ENCODE assay signal across 22 cellular contexts in the genomic region with DNA sequence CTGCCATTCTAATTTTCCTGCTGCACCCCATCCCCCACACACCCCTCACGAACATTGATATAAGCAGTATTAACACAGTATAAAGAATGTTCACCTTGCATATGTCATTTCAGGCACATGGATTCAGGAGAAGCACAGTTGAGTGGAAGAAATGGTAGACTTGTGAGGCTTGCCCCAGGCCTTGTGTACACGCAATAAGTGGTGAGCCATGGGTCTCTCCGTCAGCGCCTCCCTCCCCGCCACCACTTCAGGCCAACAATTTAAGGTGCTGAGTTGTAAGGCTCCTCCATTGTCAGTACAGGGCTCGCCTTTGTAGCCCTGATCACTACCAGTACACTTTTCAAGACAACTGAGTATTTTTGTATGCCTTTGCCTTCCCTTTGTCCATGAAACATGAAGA. TPM values are rescaled to one million over a fixed set of nuclear protein-coding genes. Genes with fewer than 3 reads are reported as not detected.
DNase-seq lines count a peak whose midpoint lies in the region; ATAC-seq, FAIRE-seq and TF ChIP-seq lines count a peak whose summit lies in the region.
"Had no signal": no experiment of that assay in that cellular context is flagged by ENCODE, and none has a peak within 500 bp of the region (broad histone marks: within the 10 kb centered on the region; RNA-seq: fewer than 3 reads in every experiment).

No MANE protein-coding gene starts in this region.

- H3K4me3 ChIP-seq in DND-41 (ENCODE audit: low read depth in 1 of 2, low read length in 2 of 2) (no peak overlapping the region), K562 (no peak overlapping the region)
- H3K4me3 ChIP-seq: breast epithelium, GM23338, heart right ventricle, pancreas, suprapubic skin had no signal

- H3K4me3 Mint-ChIP-seq in CD14-positive monocyte, result no peak overlapping the region
- no peak overlapping the region for H3K4me3 Mint-ChIP-seq in memory B cell
- no peak overlapping the region for H3K4me3 Mint-ChIP-seq in activated CD4-positive, alpha-beta memory T cell treated with anti-CD3 and anti-CD28 coated beads for 36 hours
- H3K4me3 Mint-ChIP-seq: activated naive CD8-positive, alpha-beta T cell treated with anti-CD3 and anti-CD28 coated beads, Interleukin-2, amount 10 ng/mL, durations not matched to agents 7 days and 5 days; GM23338 had no signal

- no peak for FAIRE-seq in K562 (lab: Jason Lieb, UNC)
- FAIRE-seq in GM12891 (lab: Jason Lieb, UNC), result no peak
- FAIRE-seq: pancreas had no signal

- no peak overlapping the region for H2AFZ ChIP-seq in DND-41 (ENCODE audit: low read depth, low read length)
- H2AFZ ChIP-seq in K562 (ENCODE audit: low read depth, low read length), result no peak overlapping the region
- H2AFZ ChIP-seq: GM23338 had no signal

- POLR2A ChIA-PET in K562 (lab: Yijun Ruan, JAX), result interaction anchor here (1.1 kb wide), 1 partner anchor 90 kb away, joined by 4 read pairs; the partner anchor contains the start of gene EXOSC6
- POLR2A ChIA-PET in activated CD4-positive, alpha-beta memory T cell treated with anti-CD3 and anti-CD28 coated beads for 36 hours (lab: Charles Lee), result no interaction called here

- ATAC-seq in DND-41 (ENCODE audit: insufficient read depth, low read depth) (no peak), K562 (no peak), memory B cell (ENCODE audit: low read depth) (no peak)
- ATAC-seq: GM23338, heart right ventricle had no signal

- H3K27me3 ChIP-seq in DND-41 (ENCODE audit: insufficient read depth, low read length, poor library complexity) (no peaks in the 10 kb centered on the region), K562 (ENCODE audit: control insufficient read depth in 2 of 2, insufficient read depth in 2 of 2, low read length in 2 of 2) (no peaks in the 10 kb centered on the region; a peak in 1 of 5 replicates)
- H3K27me3 ChIP-seq: breast epithelium, heart right ventricle, pancreas, suprapubic skin had no signal

- no peak overlapping the region for H3K27ac ChIP-seq in DND-41 (ENCODE audit: low read length)
- no peak overlapping the region for H3K27ac ChIP-seq in K562 (ENCODE audit: extremely low read depth, low read depth, low read length)
- H3K27ac ChIP-seq: breast epithelium, heart right ventricle, HL-60, KMS-11, pancreas, suprapubic skin had no signal

- DNase-seq in CD14-positive monocyte (ENCODE audit: low spot score), result peak; percentile 39
- DNase-seq in DND-41, result peak; percentile 5
- DNase-seq in K562 (ENCODE audit: extremely low read depth in 1 of 4, low spot score in 3 of 4), result peak in 2 of 4 experiments; percentile 11 to 14
- DNase-seq in memory B cell (ENCODE audit: low spot score in 2 of 2), result no peak
- no peak for DNase-seq in GM12891 (ENCODE audit: insufficient read length, low spot score)
- no peak for DNase-seq in activated CD4-positive, alpha-beta memory T cell treated with anti-CD3 and anti-CD28 coated beads for 36 hours
- DNase-seq in middle frontal gyrus (ENCODE audit: extremely low spot score, low spot score), result no peak
- DNase-seq: activated naive CD8-positive, alpha-beta T cell treated with anti-CD3 and anti-CD28 coated beads, Interleukin-2, amount 10 ng/mL, durations not matched to agents 7 days and 5 days; AML-193; GDM1; NCI-H1105; NCI-H774; stimulated activated CD4-positive, alpha-beta T cell treated with anti-CD3 and anti-CD28 coated beads, Interleukin-4, amount 100 ng/mL, for 1 hour; T1000 had no signal

- WGBS in K562 (ENCODE audit: insufficient coverage, low coverage, missing lambda C conversion rate), result 83% methylated on average over 6 of the region's 6 CpGs

- H4K20me1 ChIP-seq in DND-41 (ENCODE audit: insufficient read depth, low read length), result peaks cover 13% of the 10 kb centered on the region; the same call in 1 of the 2 replicates
- H4K20me1 ChIP-seq in K562 (replicated peaks; ENCODE audit: control insufficient read depth, insufficient read depth, low read length), result peaks cover 3% of the 10 kb centered on the region; the same call in 1 of the 2 replicates

- no peak for TF ChIP-seq CTCF in CD14-positive monocyte (IDR thresholded peaks at IDR 0.05)
- no peak for TF ChIP-seq CTCF in DND-41 (IDR thresholded peaks at IDR 0.05; ENCODE audit: borderline replicate concordance, extremely low read depth, low read length, poor library complexity, severe bottlenecking)
- no peak for TF ChIP-seq CTCF in K562 (IDR thresholded peaks at IDR 0.05 in 2 of 3, conservative IDR thresholded peaks at IDR 0.05 in 1 of 3; ENCODE audit: insufficient read depth in 2 of 3, low read depth in 1 of 3, low read length in 3 of 3)

- no peak for TF ChIP-seq RAD21 in K562 (CRISPR knock-in tag; conservative IDR thresholded peaks at IDR 0.05 in 1 of 2, IDR thresholded peaks at IDR 0.05 in 1 of 2)

- peaks cover 61% of the 10 kb centered on the region for H3K36me3 ChIP-seq in DND-41 (ENCODE audit: insufficient read depth, low read length)
- H3K36me3 ChIP-seq in K562 (ENCODE audit: control insufficient read depth, insufficient read depth, low read length), result peaks cover 61% of the 10 kb centered on the region

- H3K9me1 ChIP-seq in K562 (ENCODE audit: control insufficient read depth, insufficient read depth, low read length), result no peaks in the 10 kb centered on the region

- H3K79me2 ChIP-seq in DND-41 (ENCODE audit: insufficient read depth, low read length), result no peaks in the 10 kb centered on the region
- H3K79me2 ChIP-seq in K562 (ENCODE audit: control insufficient read depth, insufficient read depth, low read length), result no peaks in the 10 kb centered on the region

- in situ Hi-C loops in K562 (cut with MboI), result loop anchor here (10.0 kb wide), 1 partner anchor 217 kb away; no protein-coding TSS in a partner anchor

- H3K4me1 Mint-ChIP-seq in CD14-positive monocyte (peaks cover 4% of the 10 kb centered on the region), memory B cell (peaks cover 4% of the 10 kb centered on the region)
- H3K4me1 Mint-ChIP-seq in activated CD4-positive, alpha-beta memory T cell treated with anti-CD3 and anti-CD28 coated beads for 36 hours (ENCODE audit: low read depth), result no peaks in the 10 kb centered on the region

- H3K4me2 ChIP-seq in DND-41 (ENCODE audit: insufficient read depth, low read length), result no peak overlapping the region
- no peak overlapping the region for H3K4me2 ChIP-seq in K562 (ENCODE audit: insufficient read depth, low read length)
- H3K4me2 ChIP-seq: GM23338, KMS-11 had no signal

- peaks cover 3 to 4% (median 4%) of the 10 kb centered on the region in 3 donors for H3K27me3 Mint-ChIP-seq in CD14-positive monocyte (ENCODE audit: low read depth in 3 of 3)
- no peaks in the 10 kb centered on the region for H3K27me3 Mint-ChIP-seq in memory B cell
- H3K27me3 Mint-ChIP-seq in activated CD4-positive, alpha-beta memory T cell treated with anti-CD3 and anti-CD28 coated beads for 36 hours, result no peaks in the 10 kb centered on the region
- H3K27me3 Mint-ChIP-seq: activated naive CD8-positive, alpha-beta T cell treated with anti-CD3 and anti-CD28 coated beads, Interleukin-2, amount 10 ng/mL, durations not matched to agents 7 days and 5 days had no signal

- TSS peak; percentile 20 for BruUV-seq in K562 (replicated peaks; lab: Mats Ljungman, UMichigan)

- H3K27ac Mint-ChIP-seq in CD14-positive monocyte, result peak overlapping the region in 1 of 7 donors; percentile 32
- H3K27ac Mint-ChIP-seq in memory B cell, result peak overlapping the region; percentile 78
- H3K27ac Mint-ChIP-seq in activated CD4-positive, alpha-beta memory T cell treated with anti-CD3 and anti-CD28 coated beads for 36 hours, result no peak overlapping the region
- H3K27ac Mint-ChIP-seq: activated naive CD8-positive, alpha-beta T cell treated with anti-CD3 and anti-CD28 coated beads, Interleukin-2, amount 10 ng/mL, durations not matched to agents 7 days and 5 days; GM23338 had no signal

- CTCF ChIA-PET in K562 (lab: Yijun Ruan, JAX; ENCODE audit: low intra/inter-chr PET ratio), result no interaction called here
- CTCF ChIA-PET in activated CD4-positive, alpha-beta memory T cell treated with anti-CD3 and anti-CD28 coated beads for 36 hours (lab: Charles Lee), result interaction anchor here (1.7 kb wide), 1 partner anchor 91 kb away, joined by 5 read pairs; no protein-coding TSS in a partner anchor

- H3K9me3 Mint-ChIP-seq in CD14-positive monocyte, result peaks cover 0 to 2% (median 0%) of the 10 kb centered on the region in 7 donors
- H3K9me3 Mint-ChIP-seq in memory B cell, result no peaks in the 10 kb centered on the region
- H3K9me3 Mint-ChIP-seq in activated CD4-positive, alpha-beta memory T cell treated with anti-CD3 and anti-CD28 coated beads for 36 hours, result no peaks in the 10 kb centered on the region
- H3K9me3 Mint-ChIP-seq: activated naive CD8-positive, alpha-beta T cell treated with anti-CD3 and anti-CD28 coated beads, Interleukin-2, amount 10 ng/mL, durations not matched to agents 7 days and 5 days; GM23338 had no signal

- peaks cover 0 to 21% of the 10 kb centered on the region in 2 donors for H3K36me3 Mint-ChIP-seq in CD14-positive monocyte
- H3K36me3 Mint-ChIP-seq in memory B cell, result peaks cover 20% of the 10 kb centered on the region
- peaks cover 13% of the 10 kb centered on the region for H3K36me3 Mint-ChIP-seq in activated CD4-positive, alpha-beta memory T cell treated with anti-CD3 and anti-CD28 coated beads for 36 hours

- intact Hi-C loops in CD14-positive monocyte (cut with micrococcal nuclease), result loop anchor here in 1 of 2 donors (10.0 kb wide), 1 partner anchor 493 kb away; no protein-coding TSS in a partner anchor
- intact Hi-C loops in K562 (cut with micrococcal nuclease), result no loop called here
- intact Hi-C loops in activated CD4-positive, alpha-beta memory T cell treated with anti-CD3 and anti-CD28 coated beads for 36 hours (cut with micrococcal nuclease), result no loop called here

- no peak for TF ChIP-seq POLR2A in K562 (conservative IDR thresholded peaks at IDR 0.05)
- TF ChIP-seq POLR2A in GM12891 (IDR thresholded peaks at IDR 0.05; ENCODE audit: low read depth, low read length), result no peak

- TF ChIP-seq EP300 in K562 (IDR thresholded peaks at IDR 0.05; ENCODE audit: low read length), result no peak

- no peaks in the 10 kb centered on the region for H3K4me1 ChIP-seq in DND-41 (ENCODE audit: insufficient read depth, low read length)
- peaks cover 0 to 5% of the 10 kb centered on the region in 2 experiments; a peak in 1 of 5 replicates for H3K4me1 ChIP-seq in K562 (replicated peaks in 1 of 2; ENCODE audit: control insufficient read depth in 2 of 2, insufficient read depth in 2 of 2, low read length in 2 of 2)
- H3K4me1 ChIP-seq: breast epithelium, pancreas, suprapubic skin had no signal

- H3K9me3 ChIP-seq in DND-41 (ENCODE audit: insufficient read depth, low read length, severe bottlenecking) (no peaks in the 10 kb centered on the region), K562 (replicated peaks; ENCODE audit: control insufficient read depth, insufficient read depth, low read depth, low read length) (no peaks in the 10 kb centered on the region)
- H3K9me3 ChIP-seq: breast epithelium, heart right ventricle, pancreas, suprapubic skin had no signal

- H3K9ac ChIP-seq in DND-41 (ENCODE audit: low read depth, low read length) (no peak overlapping the region), K562 (ENCODE audit: insufficient read depth in 1 of 2, low read depth in 2 of 2, low read length in 2 of 2) (no peak overlapping the region)
- H3K9ac ChIP-seq: KMS-11 had no signal

RNA-seq across cellular contexts. Expression of gene CLEC18C, which starts 12.2 kb away (rescaled TPM):
- polyA plus RNA-seq in CD14-positive monocyte (not detected), K562 (2011; rRNA removed) (0.35 and 1.1 TPM in 2 replicates), K562 (2014; fragmentation: Illumina TruSeq; extraction: Trizol) (0.06 and 0.11 TPM in 2 replicates), K562 (2014; fragmentation: Nextera tagmentation; extraction: Ambion mirVana) (not detected), K562 (2014; rRNA removed) (0.38 and 0.60 TPM in 2 replicates)
- 6.2 and 13.1 TPM in 2 replicates for total RNA-seq in K562 (2011; cell fraction: chromatin; rRNA removed; ENCODE audit: low replicate concordance)
- 11.7 TPM in 2 replicates for total RNA-seq in K562 (2011; cell fraction: nucleolus; rRNA removed)
- total RNA-seq in K562 (2011; cell fraction: nucleoplasm; rRNA removed), result 5.7 and 6.2 TPM in 2 replicates
- total RNA-seq in K562 (2014; rRNA removed) (1.0 and 1.3 TPM in 2 replicates), K562 (2014; rRNA removed; fragmentation: Illumina TruSeq; extraction: Trizol) (0.15 TPM in 1 of 2 replicates, not detected in the other), K562 (2015; rRNA removed; fragmentation: Illumina TruSeq; extraction: Trizol) (0.54 and 0.90 TPM in 2 replicates), K562 (2021) (0.62 and 0.89 TPM in 2 replicates)
- 0.24 TPM in 2 replicates for polyA plus RNA-seq in K562 (2011; cell fraction: cytosol; rRNA removed)
- 10.8 and 12.1 TPM in 2 replicates for polyA plus RNA-seq in K562 (2011; cell fraction: nucleus; rRNA removed)
- polyA plus RNA-seq in K562 (2012), result 0.39 and 0.89 TPM in 2 replicates
- polyA minus RNA-seq in K562 (2011; rRNA and poly(A)+ RNA removed), result 0.99 and 1.0 TPM in 2 replicates
- 0.95 and 2.3 TPM in 2 replicates for polyA minus RNA-seq in K562 (2011; cell fraction: cytosol; rRNA and poly(A)+ RNA removed)
- polyA minus RNA-seq in K562 (2011; cell fraction: nucleus; rRNA and poly(A)+ RNA removed), result 6.7 and 8.3 TPM in 2 replicates
- 0.09 TPM for polyA plus RNA-seq in GM12891 (2012; ENCODE audit: low read depth, missing spikeins)
- total RNA-seq in activated CD4-positive, alpha-beta memory T cell treated with anti-CD3 and anti-CD28 coated beads for 36 hours, result not detected
- total RNA-seq: GM23338, SK-MEL-5, suprapubic skin had no signal

RNA-seq across cellular contexts. Expression of gene PDPR, which starts 47.2 kb away (rescaled TPM):
- 1 to 10 TPM; 5.1 to 5.7 TPM for polyA plus RNA-seq in CD14-positive monocyte
- 91.0 and 117 TPM in 2 replicates for total RNA-seq in K562 (2011; cell fraction: chromatin; rRNA removed; ENCODE audit: low replicate concordance)
- total RNA-seq in K562 (2011; cell fraction: nucleolus; rRNA removed), result 62.0 and 64.2 TPM in 2 replicates
- 66.8 and 71.5 TPM in 2 replicates for total RNA-seq in K562 (2011; cell fraction: nucleoplasm; rRNA removed)
- total RNA-seq in K562 (2014; rRNA removed), result 10.9 and 15.4 TPM in 2 replicates
- total RNA-seq in K562 (2014; rRNA removed; fragmentation: Illumina TruSeq; extraction: Trizol), result 15.9 and 16.8 TPM in 2 replicates
- 19.2 and 19.5 TPM in 2 replicates for total RNA-seq in K562 (2015; rRNA removed; fragmentation: Illumina TruSeq; extraction: Trizol)
- total RNA-seq in K562 (2021), result 26.0 and 26.9 TPM in 2 replicates
- 33.6 and 35.7 TPM in 2 replicates for polyA plus RNA-seq in K562 (2011; rRNA removed)
- 24.5 and 29.6 TPM in 2 replicates for polyA plus RNA-seq in K562 (2011; cell fraction: cytosol; rRNA removed)
- 63.0 and 86.6 TPM in 2 replicates for polyA plus RNA-seq in K562 (2011; cell fraction: nucleus; rRNA removed)
- polyA plus RNA-seq in K562 (2012), result 17.4 and 19.5 TPM in 2 replicates
- 26.1 and 28.0 TPM in 2 replicates for polyA plus RNA-seq in K562 (2014; fragmentation: Illumina TruSeq; extraction: Trizol)
- 1 to 10 TPM; 4.9 to 7.8 TPM for polyA plus RNA-seq in K562 (2014; fragmentation: Nextera tagmentation; extraction: Ambion mirVana)
- polyA plus RNA-seq in K562 (2014; rRNA removed), result 19.1 and 21.0 TPM in 2 replicates
- 47.9 and 56.3 TPM in 2 replicates for polyA minus RNA-seq in K562 (2011; rRNA and poly(A)+ RNA removed)
- 24.7 and 27.3 TPM in 2 replicates for polyA minus RNA-seq in K562 (2011; cell fraction: cytosol; rRNA and poly(A)+ RNA removed)
- 30.4 and 39.0 TPM in 2 replicates for polyA minus RNA-seq in K562 (2011; cell fraction: nucleus; rRNA and poly(A)+ RNA removed)
- polyA plus RNA-seq in GM12891 (2012; ENCODE audit: low read depth, missing spikeins), result 7.3 TPM
- 10 to 100 TPM; 13.9 to 15.7 TPM for total RNA-seq in activated CD4-positive, alpha-beta memory T cell treated with anti-CD3 and anti-CD28 coated beads for 36 hours

Comparison
In these comparisons a context has a peak if more than half of its experiments do, and no peak if none do; other contexts are left out.
1. DNase-seq: peak in CD14-positive monocyte (single experiment) and DND-41 (single experiment); none in memory B cell (0 of 2), GM12891 (single experiment), activated CD4-positive, alpha-beta memory T cell treated with anti-CD3 and anti-CD28 coated beads for 36 hours (single experiment) and middle frontal gyrus (single experiment).